ENCODE assay signal across 8 cellular contexts in the genomic region with DNA sequence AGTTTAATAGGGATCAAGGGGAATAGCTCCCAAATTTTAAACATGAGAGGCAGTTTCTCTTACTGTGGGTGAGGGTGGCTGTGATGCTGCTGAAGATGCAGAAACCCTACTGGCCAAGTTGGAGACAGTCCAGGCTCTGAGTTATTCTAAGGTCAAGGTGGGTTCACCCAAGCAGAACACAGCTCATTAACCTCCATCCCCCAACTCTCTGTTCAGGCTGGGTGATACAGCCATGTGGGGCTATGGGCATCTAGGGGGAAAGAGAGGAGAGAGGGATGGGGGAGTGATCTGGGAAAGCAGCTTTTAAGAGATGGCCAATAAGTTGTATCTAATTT. TPM values are rescaled to one million over a fixed set of nuclear protein-coding genes. Genes with fewer than 3 reads are reported as not detected.
A peak's percentile ranks its signal among the peaks of the same experiment; 100 is the strongest.
DNase-seq lines count a peak whose midpoint lies in the region; ATAC-seq and TF ChIP-seq lines count a peak whose summit lies in the region.

No MANE protein-coding gene starts in this region.

- peaks cover 9% of the 10 kb centered on the region for H3K4me1 ChIP-seq in psoas muscle

- no peaks in the 10 kb centered on the region for H3K27me3 ChIP-seq in psoas muscle (ENCODE audit: insufficient read depth in 3 of 3, low read length in 2 of 3)

- H3K27ac ChIP-seq in psoas muscle: peak overlapping the region; percentile 60

- peak; percentile 75 for DNase-seq in SK-N-DZ (ENCODE audit: low spot score)
- DNase-seq in psoas muscle: no peak
- no peak for DNase-seq in SHP77 (lab: John Stamatoyannopoulos, UW)
- DNase-seq in NCI-H2029 treated with DMSO at 0.1 percent for 48 hours (lab: John Stamatoyannopoulos, UW): no peak
- DNase-seq in NCI-H1048 (lab: John Stamatoyannopoulos, UW): no peak
- no peak for DNase-seq in activated T-cell treated with anti-CD3 and anti-CD28 coated beads, Interleukin-2, amount 50 U/mL, for 4 hours

- intact Hi-C loops in psoas muscle (cut with DNase I): loop anchor here (5.0 to 10.0 kb wide), 4 partner anchors 67 to 311 kb away; a partner anchor contains a TSS

- no peak for TF ChIP-seq CTCF in psoas muscle (IDR thresholded peaks at IDR 0.05)

- H3K4me3 Mint-ChIP-seq in activated T-cell treated with anti-CD3 and anti-CD28 coated beads, Interleukin-2, amount 50 U/mL, for 4 hours: no peak overlapping the region

- ATAC-seq in GM18870 (IDR thresholded peaks at IDR 0.05; ENCODE audit: unreplicated experiment): peak; percentile 51
- ATAC-seq in HG02852 (IDR thresholded peaks at IDR 0.05; ENCODE audit: unreplicated experiment): peak; percentile 57
- no peak for ATAC-seq in psoas muscle
- ATAC-seq in activated T-cell treated with anti-CD3 and anti-CD28 coated beads, Interleukin-2, amount 50 U/mL, for 4 hours: no peak

- no peaks in the 10 kb centered on the region for H3K36me3 Mint-ChIP-seq in activated T-cell treated with anti-CD3 and anti-CD28 coated beads, Interleukin-2, amount 50 U/mL, for 4 hours (ENCODE audit: insufficient read depth)

- H3K4me1 Mint-ChIP-seq in activated T-cell treated with anti-CD3 and anti-CD28 coated beads, Interleukin-2, amount 50 U/mL, for 4 hours (ENCODE audit: low read depth): peaks cover 4% of the 10 kb centered on the region

- H3K9me3 ChIP-seq in psoas muscle: no peaks in the 10 kb centered on the region

- peaks cover 5% of the 10 kb centered on the region for H3K27me3 Mint-ChIP-seq in activated T-cell treated with anti-CD3 and anti-CD28 coated beads, Interleukin-2, amount 50 U/mL, for 4 hours (ENCODE audit: low read depth)

- no peaks in the 10 kb centered on the region for H3K36me3 ChIP-seq in psoas muscle (ENCODE audit: insufficient read depth in 1 of 2, low read depth in 1 of 2)

- no peak overlapping the region for H3K4me3 ChIP-seq in psoas muscle

- no peaks in the 10 kb centered on the region for H3K9me3 Mint-ChIP-seq in activated T-cell treated with anti-CD3 and anti-CD28 coated beads, Interleukin-2, amount 50 U/mL, for 4 hours

RNA-seq across cellular contexts. Expression of a gene that starts 18.9 kb away (rescaled TPM):
- 3.9 and 4.3 TPM in 2 replicates for polyA plus RNA-seq in SK-N-DZ (2014; cell fraction: cytosol; rRNA removed)
- 4.0 and 5.7 TPM in 2 replicates for polyA plus RNA-seq in SK-N-DZ (2014; cell fraction: nucleus; rRNA removed)
- 1 to 10 TPM; 3.4 to 5.7 (median 4.5) TPM for total RNA-seq in psoas muscle
- 1 to 10 TPM; 2.1 to 4.5 (median 3.0) TPM for polyA plus RNA-seq in psoas muscle
- total RNA-seq in activated T-cell treated with anti-CD3 and anti-CD28 coated beads, Interleukin-2, amount 50 U/mL, for 4 hours: 1 to 10 TPM; 1.6 to 2.9 (median 2.4) TPM

Comparison
In these comparisons a context has a peak if more than half of its experiments do, and no peak if none do; other contexts are left out.
1. ATAC-seq: peak in GM18870 (single experiment) and HG02852 (single experiment); none in psoas muscle (0 of 4) and activated T-cell treated with anti-CD3 and anti-CD28 coated beads, Interleukin-2, amount 50 U/mL, for 4 hours (0 of 2).